Comparison of ENCODE assay signal across 31 cellular contexts in the genomic region with DNA sequence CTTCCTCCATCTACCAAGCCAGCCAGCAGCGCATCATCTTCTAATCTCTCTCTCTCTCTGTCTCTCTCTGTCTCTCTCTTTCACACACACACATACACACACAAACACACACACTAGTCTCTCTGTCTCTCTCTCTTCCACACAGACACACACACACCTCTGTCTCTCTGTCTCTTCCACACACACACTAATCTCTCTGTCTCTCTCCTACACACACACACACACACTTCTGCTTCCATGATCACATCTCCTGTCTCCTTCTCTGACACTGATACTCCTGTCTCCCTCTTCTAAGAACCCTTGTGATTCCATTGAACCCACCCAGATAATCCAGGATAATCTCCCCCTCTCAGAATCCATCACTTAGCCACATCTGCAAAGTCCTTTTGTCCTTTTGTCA.
DNase-seq lines count a peak whose midpoint lies in the region; ATAC-seq, FAIRE-seq and TF ChIP-seq lines count a peak whose summit lies in the region.
"Had no signal": no experiment of that assay in that cellular context is flagged by ENCODE, and none has a peak within 500 bp of the region (broad histone marks: within the 10 kb centered on the region; RNA-seq: fewer than 3 reads in every experiment).

No MANE protein-coding gene starts in this region.

- H3K23ac ChIP-seq in H1 (ENCODE audit: insufficient read length) = no peak overlapping the region
- H3K23ac ChIP-seq in neuronal stem cell (ENCODE audit: low read depth, low read length, poor library complexity) = peak overlapping the region; percentile 46

- no peaks in the 10 kb centered on the region for H4K20me1 ChIP-seq in H1 (replicated peaks in 1 of 2; ENCODE audit: control insufficient read depth in 1 of 2, insufficient read depth in 2 of 2, low read length in 2 of 2)

- H3K27me3 ChIP-seq in ACC112 (ENCODE audit: insufficient read depth, low read length) (no peaks in the 10 kb centered on the region), H1 (replicated peaks in 1 of 4; ENCODE audit: control insufficient read depth in 3 of 4, extremely low read depth in 1 of 4, insufficient read depth in 3 of 4, low read length in 3 of 4) (no peaks in the 10 kb centered on the region; a peak in 1 of 7 replicates), neuronal stem cell (ENCODE audit: control insufficient read depth in 3 of 3, insufficient read depth in 3 of 3, low read depth in 1 of 3, low read length in 3 of 3) (no peaks in the 10 kb centered on the region)
- H3K27me3 ChIP-seq: gastrocnemius medialis, hepatocyte, ovary, testis had no signal

- 100% methylated on average over 1 of the region's 1 CpG; no CpG with 5 or more reads in 1 of the 2 experiments for WGBS in H1 (ENCODE audit: extremely low coverage in 1 of 2, insufficient coverage in 1 of 2, insufficient read length in 1 of 2, insufficient replicate concordance in 2 of 2, low coverage in 1 of 2, low lambda C conversion rate in 2 of 2, missing lambda C conversion rate in 1 of 2), 2 experiments
- no CpG with 5 or more reads among the region's 1 CpG for WGBS in neuronal stem cell (ENCODE audit: extremely low coverage in 2 of 2, insufficient read length in 2 of 2, insufficient replicate concordance in 1 of 2), 2 donors

- intact Hi-C loops in Right ventricle myocardium superior (cut with DNase I) = no loop called here

- H2BK12ac ChIP-seq in H1 (ENCODE audit: low read depth, low read length) (no peak overlapping the region), neuronal stem cell (ENCODE audit: low read length) (no peak overlapping the region)

- H3K14ac ChIP-seq in H1 (ENCODE audit: insufficient read length) = no peak overlapping the region
- no peak overlapping the region for H3K14ac ChIP-seq in neuronal stem cell (ENCODE audit: low read length)

- FAIRE-seq in H1 (lab: Jason Lieb, UNC) = no peak
- FAIRE-seq: GM19239 had no signal

- H2AFZ ChIP-seq in ACC112 (ENCODE audit: low read length, unreplicated experiment) = no peak overlapping the region
- H2AFZ ChIP-seq in H1 (ENCODE audit: low read length) = no peak overlapping the region
- no peak overlapping the region for H2AFZ ChIP-seq in neuronal stem cell (ENCODE audit: low read length)
- H2AFZ ChIP-seq: hepatocyte had no signal

- H3K56ac ChIP-seq in H1 (replicated peaks; ENCODE audit: insufficient read length, low read depth, low read length) = no peak overlapping the region

- H3K36me3 ChIP-seq in ACC112 (ENCODE audit: insufficient read depth, low read length) = peaks cover 6% of the 10 kb centered on the region; the same call in 1 of the 2 replicates
- no peaks in the 10 kb centered on the region for H3K36me3 ChIP-seq in H1 (ENCODE audit: control insufficient read depth in 2 of 4, insufficient read depth in 4 of 4, low read length in 3 of 4)
- no peaks in the 10 kb centered on the region for H3K36me3 ChIP-seq in neuronal stem cell (replicated peaks in 1 of 2; ENCODE audit: control insufficient read depth in 2 of 2, insufficient read depth in 2 of 2, low read length in 2 of 2)
- H3K36me3 ChIP-seq: gastrocnemius medialis, lower lobe of right lung, ovary had no signal

- H2BK5ac ChIP-seq in H1 (ENCODE audit: low read depth, low read length) (no peak overlapping the region), neuronal stem cell (ENCODE audit: low read length) (no peak overlapping the region)

- H3K4me3 ChIP-seq in ACC112 (ENCODE audit: low read depth, low read length) (no peak overlapping the region), H1 (ENCODE audit: extremely low read depth in 1 of 4, insufficient read depth in 2 of 4, low read depth in 3 of 4, low read length in 4 of 4) (no peak overlapping the region), neuronal stem cell (ENCODE audit: low read length in 2 of 2) (no peak overlapping the region)
- H3K4me3 ChIP-seq: gastrocnemius medialis, hepatocyte, lower lobe of right lung, mucosa of descending colon, ovary, testis had no signal

- H3K9ac ChIP-seq in H1 (replicated peaks in 1 of 4; ENCODE audit: extremely low read depth in 1 of 4, low read depth in 3 of 4, low read length in 3 of 4) (no peak overlapping the region), neuronal stem cell (ENCODE audit: low read depth, low read length, poor library complexity) (no peak overlapping the region)

- no peak for TF ChIP-seq POLR2A in H1 (IDR thresholded peaks at IDR 0.05; ENCODE audit: control extremely low read depth in 1 of 2, low read depth in 2 of 2, low read length in 2 of 2)

- H3K9me3 ChIP-seq in H1 (ENCODE audit: insufficient read depth in 2 of 2, low read depth in 1 of 2, low read length in 1 of 2) = peaks cover 7 to 8% of the 10 kb centered on the region in 2 experiments; a peak in 3 of 4 replicates
- H3K9me3 ChIP-seq in neuronal stem cell (replicated peaks in 1 of 2; ENCODE audit: control insufficient read depth in 2 of 2, insufficient read depth in 1 of 2, low read depth in 1 of 2, low read length in 2 of 2) = peaks cover 2 to 4% of the 10 kb centered on the region in 2 donors
- H3K9me3 ChIP-seq: gastrocnemius medialis, lower lobe of right lung, mucosa of descending colon, testis had no signal

- TF ChIP-seq CTCF in H1 (IDR thresholded peaks at IDR 0.05; ENCODE audit: control extremely low read depth in 1 of 3, insufficient read depth in 1 of 3, low read depth in 1 of 3, low read length in 3 of 3) = no peak

- H3K4me1 ChIP-seq in ACC112 (ENCODE audit: control insufficient read depth, insufficient read depth, low read length, unreplicated experiment) (peaks cover 35% of the 10 kb centered on the region), H1 (replicated peaks in 1 of 4; ENCODE audit: control insufficient read depth in 3 of 4, insufficient read depth in 4 of 4, low read length in 3 of 4) (no peaks in the 10 kb centered on the region), neuronal stem cell (ENCODE audit: control insufficient read depth in 2 of 2, insufficient read depth in 1 of 2, low read depth in 1 of 2, low read length in 2 of 2) (no peaks in the 10 kb centered on the region)
- H3K4me1 ChIP-seq: gastrocnemius medialis, lower lobe of right lung, testis had no signal

- no peak overlapping the region for H4K5ac ChIP-seq in H1 (ENCODE audit: insufficient read length, low read depth, low read length)

- H3K4ac ChIP-seq in H1 (replicated peaks; ENCODE audit: insufficient read length, low read depth, low read length) = no peak overlapping the region
- H3K4ac ChIP-seq in neuronal stem cell (ENCODE audit: low read length) = no peak overlapping the region

- H2BK120ac ChIP-seq in H1 (replicated peaks; ENCODE audit: low read depth, low read length) (no peak overlapping the region), neuronal stem cell (ENCODE audit: low read depth, low read length) (no peak overlapping the region)

- H4K8ac ChIP-seq in H1 (ENCODE audit: extremely low read depth, insufficient read depth, low read length) = no peak overlapping the region
- H4K8ac ChIP-seq in neuronal stem cell (ENCODE audit: low read depth, low read length) = no peak overlapping the region

- CTCF ChIA-PET in H1 (lab: Charles Lee; ENCODE audit: partially characterized antibody) = interaction anchor here (0.6 to 2.9 kb wide), 2 partner anchors 37 to 659 kb away, joined by 3 to 8 read pairs; no protein-coding TSS in a partner anchor

- no peak overlapping the region for H4K91ac ChIP-seq in H1 (replicated peaks; ENCODE audit: insufficient read length, low read length)
- no peak overlapping the region for H4K91ac ChIP-seq in neuronal stem cell (ENCODE audit: low read depth, low read length, poor library complexity)

- peak; percentile 63 for DNase-seq in NCI-H82 (lab: John Stamatoyannopoulos, UW)
- no peak for DNase-seq in H1 (ENCODE audit: low read depth in 1 of 2, low spot score in 2 of 2)
- DNase-seq in neuronal stem cell (ENCODE audit: low spot score) = no peak
- no peak for DNase-seq in AG08396 (ENCODE audit: low spot score)
- DNase-seq in Right ventricle myocardium superior = no peak
- no peak for DNase-seq in NCI-H345 treated with DMSO at 0.1 percent for 48 hours (lab: John Stamatoyannopoulos, UW; ENCODE audit: unreplicated experiment)
- DNase-seq: activated CD4-positive, alpha-beta T cell treated with anti-CD3 and anti-CD28 coated beads, Interleukin-2, amount 10 ng/mL, durations not matched to agents 7 days and 5 days; activated effector memory CD4-positive, alpha-beta T cell treated with anti-CD3 and anti-CD28 coated beads, Interleukin-2, amount 50 U/mL, for 16 hours; activated naive CD8-positive, alpha-beta T cell treated with anti-CD3 and anti-CD28 coated beads, Interleukin-2, amount 50 U/mL, for 24 hours; activated T-cell treated with anti-CD3 and anti-CD28 coated beads, Interleukin-2, amount 50 U/mL, for 24 hours; caudate nucleus; cortex of kidney; gastrocnemius medialis; H7; lower lobe of right lung; mucosa of descending colon; NCI-H1417 treated with DMSO at 0.1 percent for 48 hours; NCI-H2081; NCI-H2227 treated with DMSO at 0.1 percent for 48 hours; NCI-H526 treated with DMSO at 0.1 percent for 48 hours; ovary; retina; stimulated activated CD4-positive, alpha-beta T cell treated with anti-CD3 and anti-CD28 coated beads, Interleukin-1b, Interleukin-23, amount 100 ng/mL, for 48 hours; T-helper 1 cell; testis had no signal

- no peak for TF ChIP-seq EP300 in H1 (IDR thresholded peaks at IDR 0.05; ENCODE audit: borderline replicate concordance in 1 of 2, low read depth in 2 of 2, low read length in 2 of 2)

- H3K4me2 ChIP-seq in H1 (ENCODE audit: insufficient read depth in 1 of 2, low read depth in 2 of 2, low read length in 2 of 2) = no peak overlapping the region
- H3K4me2 ChIP-seq in neuronal stem cell (ENCODE audit: insufficient read depth, low read length, poor library complexity, severe bottlenecking) = no peak overlapping the region
- H3K4me2 ChIP-seq: hepatocyte had no signal

- H3K27ac ChIP-seq in ACC112 (ENCODE audit: low read depth, low read length) (peak overlapping the region; percentile 88), H1 (ENCODE audit: low read depth, low read length) (no peak overlapping the region), neuronal stem cell (replicated peaks; ENCODE audit: low read length) (no peak overlapping the region)
- H3K27ac ChIP-seq: gastrocnemius medialis, hepatocyte, HL-60, lower lobe of right lung, ovary, testis had no signal

- peaks cover 10% of the 10 kb centered on the region; the same call in 1 of the 2 replicates for H3K23me2 ChIP-seq in H1 (ENCODE audit: low read depth, low read length)

- no peak overlapping the region for H2BK15ac ChIP-seq in H1 (ENCODE audit: low read length)
- H2BK15ac ChIP-seq in neuronal stem cell (ENCODE audit: low read length) = no peak overlapping the region

- H3K79me1 ChIP-seq in H1 (ENCODE audit: low read depth, low read length) = no peaks in the 10 kb centered on the region
- no peaks in the 10 kb centered on the region for H3K79me1 ChIP-seq in neuronal stem cell (ENCODE audit: low read depth, low read length)

- 0 out of 2 replicates have a peak overlapping the region, but pooled peaks have one; percentile 13 for H2AK5ac ChIP-seq in H1 (ENCODE audit: low read depth, low read length)
- no peak overlapping the region for H2AK5ac ChIP-seq in neuronal stem cell (ENCODE audit: low read depth, low read length)

- H3K18ac ChIP-seq in H1 (ENCODE audit: extremely low read depth, low read length) (no peak overlapping the region), neuronal stem cell (ENCODE audit: low read length) (no peak overlapping the region)

- ATAC-seq in Right ventricle myocardium superior (ENCODE audit: poor library complexity) = no peak
- ATAC-seq: activated naive CD8-positive, alpha-beta T cell treated with anti-CD3 and anti-CD28 coated beads, Interleukin-2, amount 50 U/mL, for 24 hours; gastrocnemius medialis; lower lobe of right lung; mucosa of descending colon; natural killer cell treated with Interleukin-12 subunit alpha and Interleukin-12 subunit beta and Interleukin-15 and Interleukin-18, amount 100 ng/mL, for 72 hours; WTC11 had no signal

- no peak overlapping the region for H2BK20ac ChIP-seq in H1 (ENCODE audit: low read length)

- POLR2A ChIA-PET in H1 (lab: Charles Lee; ENCODE audit: partially characterized antibody) = no interaction called here

- no peak for TF ChIP-seq RAD21 in H1 (IDR thresholded peaks at IDR 0.05 in 1 of 2, conservative IDR thresholded peaks at IDR 0.05 in 1 of 2; ENCODE audit: low read depth in 2 of 2, low read length in 2 of 2)

- H3K79me2 ChIP-seq in ACC112 (ENCODE audit: control insufficient read depth, insufficient read depth, low read length, unreplicated experiment) = no peaks in the 10 kb centered on the region
- 0 out of 4 replicates have a peak, but pooled peaks cover 0 to 2% of the 10 kb centered on the region in 2 experiments for H3K79me2 ChIP-seq in H1 (ENCODE audit: control insufficient read depth in 1 of 2, insufficient read depth in 2 of 2, low read length in 2 of 2)
- H3K79me2 ChIP-seq: hepatocyte had no signal
